ENCODE assay signal across 8 cellular contexts in genomic region chr3:56557815-56558170, GRCh38. TPM values are rescaled to one million over a fixed set of nuclear protein-coding genes. Genes with fewer than 3 reads are reported as not detected.
A peak's percentile ranks its signal among the peaks of the same experiment; 100 is the strongest.
DNase-seq lines count a peak whose midpoint lies in the region; ATAC-seq and TF ChIP-seq lines count a peak whose summit lies in the region.

No MANE protein-coding gene starts in this region.

- H3K9me3 Mint-ChIP-seq in natural killer cell treated with Interleukin-12 subunit alpha and Interleukin-12 subunit beta and Interleukin-15 and Interleukin-18, amount 100 ng/mL, for 72 hours: peaks cover 2% of the 10 kb centered on the region

- H3K27me3 ChIP-seq in HUES6 (ENCODE audit: control insufficient read depth, insufficient read depth, low read length): no peaks in the 10 kb centered on the region

- peaks cover 18 to 31% of the 10 kb centered on the region in 2 donors for H3K4me1 Mint-ChIP-seq in natural killer cell treated with Interleukin-12 subunit alpha and Interleukin-12 subunit beta and Interleukin-15 and Interleukin-18, amount 100 ng/mL, for 72 hours (ENCODE audit: low read depth in 2 of 2)

- peak overlapping the region; percentile 79 for H3K4me3 ChIP-seq in HUES6 (ENCODE audit: low read depth, low read length)
- peak overlapping the region; percentile 93 for H3K4me3 ChIP-seq in choroid plexus epithelial cell (ENCODE audit: low read depth, low read length)

- peak overlapping the region; percentile 96 for H3K4me3 Mint-ChIP-seq in natural killer cell treated with Interleukin-12 subunit alpha and Interleukin-12 subunit beta and Interleukin-15 and Interleukin-18, amount 100 ng/mL, for 72 hours

- peak; percentile 16 for ATAC-seq in GM18505 (IDR thresholded peaks at IDR 0.05; ENCODE audit: unreplicated experiment)
- ATAC-seq in natural killer cell treated with Interleukin-12 subunit alpha and Interleukin-12 subunit beta and Interleukin-15 and Interleukin-18, amount 100 ng/mL, for 72 hours: no peak
- no peak for ATAC-seq in HG03159 (IDR thresholded peaks at IDR 0.05; ENCODE audit: unreplicated experiment)
- ATAC-seq in HG02973 (IDR thresholded peaks at IDR 0.05; ENCODE audit: unreplicated experiment): no peak
- no peak for ATAC-seq in HG03457 (IDR thresholded peaks at IDR 0.05; ENCODE audit: unreplicated experiment)
- ATAC-seq in HG02610 (IDR thresholded peaks at IDR 0.05; ENCODE audit: unreplicated experiment): no peak

- peaks cover 10% of the 10 kb centered on the region for H3K36me3 Mint-ChIP-seq in natural killer cell treated with Interleukin-12 subunit alpha and Interleukin-12 subunit beta and Interleukin-15 and Interleukin-18, amount 100 ng/mL, for 72 hours

- DNase-seq in choroid plexus epithelial cell (ENCODE audit: low read depth): no peak
- DNase-seq in natural killer cell treated with Interleukin-12 subunit alpha and Interleukin-12 subunit beta and Interleukin-15 and Interleukin-18, amount 100 ng/mL, for 72 hours (ENCODE audit: low spot score): no peak

- peak overlapping the region; percentile 83 for H3K9ac ChIP-seq in HUES6 (ENCODE audit: low read length)

- H3K27me3 Mint-ChIP-seq in natural killer cell treated with Interleukin-12 subunit alpha and Interleukin-12 subunit beta and Interleukin-15 and Interleukin-18, amount 100 ng/mL, for 72 hours: peaks cover 0 to 4% of the 10 kb centered on the region in 2 donors

- no peaks in the 10 kb centered on the region for H3K9me3 ChIP-seq in HUES6 (ENCODE audit: control insufficient read depth, insufficient read depth, low read depth, low read length)

- peak overlapping the region; percentile 94 to 96 for H3K27ac Mint-ChIP-seq in natural killer cell treated with Interleukin-12 subunit alpha and Interleukin-12 subunit beta and Interleukin-15 and Interleukin-18, amount 100 ng/mL, for 72 hours

- no peak for TF ChIP-seq POLR2A in GM18505 (IDR thresholded peaks at IDR 0.05; ENCODE audit: borderline replicate concordance, extremely low read depth, insufficient read depth, insufficient read length)

- peaks cover 29% of the 10 kb centered on the region for H3K36me3 ChIP-seq in HUES6 (ENCODE audit: control insufficient read depth, insufficient read depth, low read length)

- H3K4me1 ChIP-seq in HUES6 (ENCODE audit: control insufficient read depth, insufficient read depth, low read length): no peaks in the 10 kb centered on the region

- TF ChIP-seq CTCF in choroid plexus epithelial cell (conservative IDR thresholded peaks at IDR 0.05; ENCODE audit: low read depth, low read length): no peak

- H3K27ac ChIP-seq in HUES6 (ENCODE audit: low read depth, low read length): no peak overlapping the region

RNA-seq across cellular contexts. Expression of gene CCDC66, which starts 0.8 kb away (rescaled TPM):
- 10 to 100 TPM; 24.9 to 49.2 TPM for total RNA-seq in natural killer cell treated with Interleukin-12 subunit alpha and Interleukin-12 subunit beta and Interleukin-15 and Interleukin-18, amount 100 ng/mL, for 72 hours
